Comparison of ENCODE assay signal across 11 cellular contexts in genomic region chr4:55736605-55737183, GRCh38.
DNase-seq lines count a peak whose midpoint lies in the region; FAIRE-seq and TF ChIP-seq lines count a peak whose summit lies in the region.
"Had no signal": no experiment of that assay in that cellular context is flagged by ENCODE, and none has a peak within 500 bp of the region (broad histone marks: within the 10 kb centered on the region; RNA-seq: fewer than 3 reads in every experiment).

No MANE protein-coding gene starts in this region.

- H4K20me1 ChIP-seq in MM.1S (ENCODE audit: insufficient read depth, low read length) (no peaks in the 10 kb centered on the region), osteoblast (ENCODE audit: insufficient read depth, low read length) (no peaks in the 10 kb centered on the region)

- no peaks in the 10 kb centered on the region for H3K36me3 ChIP-seq in MM.1S (replicated peaks; ENCODE audit: insufficient read depth, low read length)
- no peaks in the 10 kb centered on the region for H3K36me3 ChIP-seq in bronchial epithelial cell (ENCODE audit: control insufficient read depth, insufficient read depth, low read length)
- no peaks in the 10 kb centered on the region for H3K36me3 ChIP-seq in osteoblast (ENCODE audit: insufficient read depth, low read length)

- no peaks in the 10 kb centered on the region for H3K9me2 ChIP-seq in MM.1S (replicated peaks; ENCODE audit: insufficient read depth, low read length)

- no peak overlapping the region for H3K4me2 ChIP-seq in MM.1S (ENCODE audit: low read depth, low read length)
- H3K4me2 ChIP-seq in osteoblast (ENCODE audit: insufficient read depth, low read length) = no peak overlapping the region

- no peaks in the 10 kb centered on the region for H3F3A ChIP-seq in MM.1S (ENCODE audit: insufficient read depth, low read length)

- H3K9ac ChIP-seq in MM.1S (ENCODE audit: low read length) = no peak overlapping the region

- no peak for FAIRE-seq in bronchial epithelial cell (lab: Jason Lieb, UNC)

- H3K4me3 ChIP-seq in MM.1S (ENCODE audit: low read length) (no peak overlapping the region), bronchial epithelial cell (ENCODE audit: low read depth, low read length) (no peak overlapping the region), osteoblast (ENCODE audit: insufficient read depth, low read length) (no peak overlapping the region)

- TF ChIP-seq CTCF in MM.1S (IDR thresholded peaks at IDR 0.05; ENCODE audit: low read length) (peak; percentile 37), bronchial epithelial cell (IDR thresholded peaks at IDR 0.05; ENCODE audit: insufficient read depth, low read length, severe bottlenecking) (peak; percentile 11), osteoblast (IDR thresholded peaks at IDR 0.05; ENCODE audit: extremely low read depth, low read depth, low read length) (peak; percentile 41)

- no peaks in the 10 kb centered on the region for H3K9me3 ChIP-seq in MM.1S (replicated peaks; ENCODE audit: insufficient read depth, low read length)
- no peaks in the 10 kb centered on the region for H3K9me3 ChIP-seq in osteoblast (ENCODE audit: low read depth, low read length)

- DNase-seq in DMS79 treated with DMSO at 0.1 percent for 48 hours (lab: John Stamatoyannopoulos, UW) = peak; percentile 29
- no peak for DNase-seq in DMS79 (lab: John Stamatoyannopoulos, UW)
- DNase-seq in MM.1S = peak; percentile 19
- peak; percentile 41 for DNase-seq in bronchial epithelial cell (ENCODE audit: low read depth)
- no peak for DNase-seq in osteoblast (ENCODE audit: insufficient read length, low spot score, missing footprints)
- DNase-seq in NCI-H1092 (lab: John Stamatoyannopoulos, UW) = no peak
- DNase-seq in activated CD4-positive, alpha-beta T cell treated with anti-CD3 and anti-CD28 coated beads, Interleukin-2, amount 50 U/mL, for 1 hour = no peak
- DNase-seq in T-helper 9 cell = no peak
- DNase-seq: activated naive CD4-positive, alpha-beta T cell treated with anti-CD3 and anti-CD28 coated beads, Interleukin-2, amount 10 ng/mL, durations not matched to agents 7 days and 5 days; left colon; NCI-H226 had no signal

- H2AFZ ChIP-seq in MM.1S (ENCODE audit: low read length) = no peak overlapping the region
- no peak overlapping the region for H2AFZ ChIP-seq in osteoblast (ENCODE audit: low read length)

- H3K27me3 ChIP-seq in MM.1S (replicated peaks; ENCODE audit: insufficient read depth, low read length) (no peaks in the 10 kb centered on the region), bronchial epithelial cell (ENCODE audit: control insufficient read depth, insufficient read depth, low read length) (no peaks in the 10 kb centered on the region), osteoblast (ENCODE audit: insufficient read depth, low read length) (peaks cover 22% of the 10 kb centered on the region)

- H3K4me1 ChIP-seq in MM.1S (ENCODE audit: low read length) = no peaks in the 10 kb centered on the region
- H3K4me1 ChIP-seq in osteoblast (ENCODE audit: insufficient read depth, low read length) = no peaks in the 10 kb centered on the region

- no peak overlapping the region for H3K27ac ChIP-seq in MM.1S (ENCODE audit: low read length)
- H3K27ac ChIP-seq in osteoblast (ENCODE audit: low read depth, low read length) = no peak overlapping the region

- H3K79me2 ChIP-seq in MM.1S (ENCODE audit: low read length) (no peaks in the 10 kb centered on the region), osteoblast (ENCODE audit: insufficient read depth, low read length) (no peaks in the 10 kb centered on the region)

Comparison
In these comparisons a context has a peak if more than half of its experiments do, and no peak if none do; other contexts are left out.
1. DNase-seq: peak in DMS79 treated with DMSO at 0.1 percent for 48 hours (single experiment), MM.1S (single experiment) and bronchial epithelial cell (single experiment); none in DMS79 (single experiment), osteoblast (single experiment), NCI-H1092 (single experiment), activated CD4-positive, alpha-beta T cell treated with anti-CD3 and anti-CD28 coated beads, Interleukin-2, amount 50 U/mL, for 1 hour (single experiment) and T-helper 9 cell (single experiment).
2. Peak in every context shown above with its lines, with median percentiles within 50 percentile points of each other: CTCF ChIP-seq.